Comparison of ENCODE assay signal across 21 cellular contexts in the genomic region with DNA sequence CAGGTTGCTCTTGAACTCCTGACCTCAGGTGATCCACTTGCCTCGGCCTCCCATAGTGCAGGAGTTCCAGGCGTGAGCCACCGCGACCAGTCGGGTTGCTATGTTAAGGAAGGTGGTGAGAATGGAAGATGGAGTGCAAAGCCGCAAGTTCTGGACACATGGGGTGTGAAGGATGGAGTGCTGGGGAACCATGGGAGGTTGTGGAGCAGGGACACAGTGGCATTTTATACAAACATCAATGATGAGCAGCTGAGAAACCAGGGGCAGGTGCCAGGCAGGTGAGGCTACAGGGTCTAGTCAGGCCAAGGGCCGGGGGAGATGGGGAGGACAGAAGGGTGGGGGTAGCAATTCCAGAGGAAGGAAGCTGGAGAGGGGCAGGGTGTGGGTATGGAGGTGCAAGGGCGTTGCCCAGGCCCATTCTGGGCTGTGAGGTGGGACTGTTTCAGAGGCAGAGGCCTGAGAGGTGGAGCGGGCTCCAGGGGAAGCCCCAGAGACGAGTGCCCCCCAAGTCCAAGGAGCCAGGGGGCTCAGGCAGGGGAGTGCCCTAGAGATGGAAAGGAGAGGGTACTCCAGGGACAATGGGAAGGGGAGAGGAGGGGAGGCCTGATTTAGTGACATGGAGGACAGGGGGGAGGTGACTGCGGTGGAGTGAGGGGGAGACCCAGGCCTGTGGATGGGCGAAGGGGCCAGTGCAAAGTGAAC. TPM values are rescaled to one million over a fixed set of nuclear protein-coding genes. Genes with fewer than 3 reads are reported as not detected.
A peak's percentile ranks its signal among the peaks of the same experiment; 100 is the strongest.
DNase-seq lines count a peak whose midpoint lies in the region; FAIRE-seq and TF ChIP-seq lines count a peak whose summit lies in the region.
"Had no signal": no experiment of that assay in that cellular context is flagged by ENCODE, and none has a peak within 500 bp of the region (broad histone marks: within the 10 kb centered on the region; RNA-seq: fewer than 3 reads in every experiment).

No MANE protein-coding gene starts in this region.

- POLR2A ChIA-PET in HEK293 (lab: Yijun Ruan, JAX) (interaction anchor here (1.1 kb wide), 1 partner anchor 10 kb away, joined by 5 read pairs; no protein-coding TSS in a partner anchor), H1 (lab: Charles Lee; ENCODE audit: partially characterized antibody) (interaction anchor here (1.0 to 3.8 kb wide), 7 partner anchors 10 to 212 kb away, joined by 3 to 23 read pairs (median 5); partner anchors contain the start of genes EEF2, MATK and MRPL54)

- H4K20me1 ChIP-seq in H1 (replicated peaks in 1 of 2; ENCODE audit: control insufficient read depth in 1 of 2, insufficient read depth in 2 of 2, low read length in 2 of 2), result peaks cover 0 to 3% of the 10 kb centered on the region in 2 experiments
- no peaks in the 10 kb centered on the region for H4K20me1 ChIP-seq in osteoblast (ENCODE audit: insufficient read depth, low read length)

- TF ChIP-seq POLR2A in H1 (IDR thresholded peaks at IDR 0.05; ENCODE audit: control extremely low read depth in 1 of 2, low read depth in 2 of 2, low read length in 2 of 2), result no peak

- no peaks in the 10 kb centered on the region for H3K27me3 ChIP-seq in WERI-Rb-1 (ENCODE audit: insufficient read depth, low read depth, severe bottlenecking)
- no peaks in the 10 kb centered on the region for H3K27me3 ChIP-seq in H1 (replicated peaks in 1 of 4; ENCODE audit: control insufficient read depth in 3 of 4, extremely low read depth in 1 of 4, insufficient read depth in 3 of 4, low read length in 3 of 4)
- H3K27me3 ChIP-seq in osteoblast (ENCODE audit: insufficient read depth, low read length), result no peaks in the 10 kb centered on the region

- TF ChIP-seq CTCF in HEK293 (tag by site-specific recombination; IDR thresholded peaks at IDR 0.05), result no peak
- TF ChIP-seq CTCF in WERI-Rb-1 (IDR thresholded peaks at IDR 0.05; ENCODE audit: low read depth, low read length), result no peak
- TF ChIP-seq CTCF in H1 (IDR thresholded peaks at IDR 0.05; ENCODE audit: control extremely low read depth in 1 of 3, insufficient read depth in 1 of 3, low read depth in 1 of 3, low read length in 3 of 3), result no peak
- TF ChIP-seq CTCF in osteoblast (IDR thresholded peaks at IDR 0.05; ENCODE audit: extremely low read depth, low read depth, low read length), result no peak
- no peak for TF ChIP-seq CTCF in osteocyte (IDR thresholded peaks at IDR 0.05)

- H2BK15ac ChIP-seq in H1 (ENCODE audit: low read length), result no peak overlapping the region

- no peak overlapping the region for H3K4ac ChIP-seq in H1 (replicated peaks; ENCODE audit: insufficient read length, low read depth, low read length)

- no peak overlapping the region; a peak in 1 of 7 replicates for H3K9ac ChIP-seq in H1 (replicated peaks in 1 of 4; ENCODE audit: extremely low read depth in 1 of 4, low read depth in 3 of 4, low read length in 3 of 4)

- 88% methylated on average over 11 of the region's 12 CpGs; no CpG with 5 or more reads in 1 of the 2 experiments for WGBS in H1 (ENCODE audit: extremely low coverage in 1 of 2, insufficient coverage in 1 of 2, insufficient read length in 1 of 2, insufficient replicate concordance in 2 of 2, low coverage in 1 of 2, low lambda C conversion rate in 2 of 2, missing lambda C conversion rate in 1 of 2), 2 experiments

- no peak overlapping the region for H2BK5ac ChIP-seq in H1 (ENCODE audit: low read depth, low read length)

- TF ChIP-seq RAD21 in H1 (IDR thresholded peaks at IDR 0.05 in 1 of 2, conservative IDR thresholded peaks at IDR 0.05 in 1 of 2; ENCODE audit: low read depth in 2 of 2, low read length in 2 of 2), result no peak

- no peak overlapping the region for H3K23ac ChIP-seq in H1 (ENCODE audit: insufficient read length)

- no peak overlapping the region for H3K4me3 Mint-ChIP-seq in osteocyte (ENCODE audit: unreplicated experiment)
- H3K4me3 Mint-ChIP-seq: CD14-positive monocyte; CD8-positive, alpha-beta T cell; GM23338 had no signal

- H3K18ac ChIP-seq in H1 (ENCODE audit: extremely low read depth, low read length), result no peak overlapping the region

- H3K23me2 ChIP-seq in H1 (ENCODE audit: low read depth, low read length), result peaks cover 6% of the 10 kb centered on the region; the same call in 1 of the 2 replicates

- no peak overlapping the region for H3K4me3 ChIP-seq in HEK293 (ENCODE audit: low read depth, low read length)
- no peak overlapping the region for H3K4me3 ChIP-seq in WERI-Rb-1 (ENCODE audit: low read depth, low read length)
- no peak overlapping the region for H3K4me3 ChIP-seq in H1 (ENCODE audit: extremely low read depth in 1 of 4, insufficient read depth in 2 of 4, low read depth in 3 of 4, low read length in 4 of 4)
- H3K4me3 ChIP-seq in osteoblast (ENCODE audit: insufficient read depth, low read length), result no peak overlapping the region
- H3K4me3 ChIP-seq: A549, GM23338 had no signal

- CTCF ChIA-PET in HEK293 (lab: Yijun Ruan, JAX), result interaction anchor here (1.1 kb wide), 1 partner anchor 214 kb away, joined by 3 read pairs; no protein-coding TSS in a partner anchor
- CTCF ChIA-PET in H1 (lab: Charles Lee; ENCODE audit: partially characterized antibody), result interaction anchor here (1.5 to 1.8 kb wide), 2 partner anchors 10 to 56 kb away, joined by 4 to 10 read pairs; no protein-coding TSS in a partner anchor

- no peaks in the 10 kb centered on the region for H3K4me1 ChIP-seq in HEK293 (ENCODE audit: control insufficient read depth, insufficient read depth, low read length)
- H3K4me1 ChIP-seq in H1 (replicated peaks in 1 of 4; ENCODE audit: control insufficient read depth in 3 of 4, insufficient read depth in 4 of 4, low read length in 3 of 4), result peaks cover 0 to 7% (median 2%) of the 10 kb centered on the region in 4 experiments; a peak in 2 of 7 replicates
- H3K4me1 ChIP-seq in osteoblast (ENCODE audit: insufficient read depth, low read length), result no peaks in the 10 kb centered on the region
- H3K4me1 ChIP-seq: A549 had no signal

- H3K36me3 ChIP-seq in HEK293 (ENCODE audit: control insufficient read depth in 2 of 2, insufficient read depth in 1 of 2, low read length in 2 of 2), result no peaks in the 10 kb centered on the region; a peak in 1 of 3 replicates
- peaks cover 49% of the 10 kb centered on the region for H3K36me3 ChIP-seq in WERI-Rb-1
- H3K36me3 ChIP-seq in H1 (ENCODE audit: control insufficient read depth in 2 of 4, insufficient read depth in 4 of 4, low read length in 3 of 4), result no peaks in the 10 kb centered on the region
- no peaks in the 10 kb centered on the region for H3K36me3 ChIP-seq in osteoblast (ENCODE audit: insufficient read depth, low read length)

- H3K4me1 Mint-ChIP-seq in osteocyte (ENCODE audit: unreplicated experiment), result no peaks in the 10 kb centered on the region
- H3K4me1 Mint-ChIP-seq: CD14-positive monocyte had no signal

- no peak for DNase-seq in WERI-Rb-1
- no peak for DNase-seq in H1 (ENCODE audit: low read depth in 1 of 2, low spot score in 2 of 2)
- DNase-seq in osteoblast (ENCODE audit: insufficient read length, low spot score, missing footprints), result peak; percentile 81
- DNase-seq in osteocyte (ENCODE audit: extremely low spot score, unreplicated experiment), result no peak
- no peak for DNase-seq in activated effector memory CD4-positive, alpha-beta T cell treated with Interleukin-2 at 50 U/mL for 16 hours
- DNase-seq in amniotic stem cell (lab: John Stamatoyannopoulos, UW), result no peak
- DNase-seq: CD8-positive, alpha-beta T cell; COR-L47; DMS153; DMS79 treated with DMSO at 0.1 percent for 48 hours; EL; HCEC 1CT had no signal

- H4K8ac ChIP-seq in H1 (ENCODE audit: extremely low read depth, insufficient read depth, low read length), result peak overlapping the region; percentile 51; the same call in 1 of the 2 replicates

- H2AK5ac ChIP-seq in H1 (ENCODE audit: low read depth, low read length), result no peak overlapping the region

- no peak overlapping the region for H3K14ac ChIP-seq in H1 (ENCODE audit: insufficient read length)

- H3K79me2 ChIP-seq in H1 (ENCODE audit: control insufficient read depth in 1 of 2, insufficient read depth in 2 of 2, low read length in 2 of 2) (no peaks in the 10 kb centered on the region), osteoblast (ENCODE audit: insufficient read depth, low read length) (no peaks in the 10 kb centered on the region)

- no peak overlapping the region for H3K4me2 ChIP-seq in H1 (ENCODE audit: insufficient read depth in 1 of 2, low read depth in 2 of 2, low read length in 2 of 2)
- no peak overlapping the region for H3K4me2 ChIP-seq in osteoblast (ENCODE audit: insufficient read depth, low read length)
- H3K4me2 ChIP-seq: A549, GM23338 had no signal

- FAIRE-seq in H1 (lab: Jason Lieb, UNC), result no peak
- FAIRE-seq: A549, D721Med, G401.6, GM12891 had no signal

- no peak for TF ChIP-seq EP300 in H1 (IDR thresholded peaks at IDR 0.05; ENCODE audit: borderline replicate concordance in 1 of 2, low read depth in 2 of 2, low read length in 2 of 2)

- H4K5ac ChIP-seq in H1 (ENCODE audit: insufficient read length, low read depth, low read length), result no peak overlapping the region

- no peak overlapping the region for H3K27ac Mint-ChIP-seq in osteocyte (ENCODE audit: unreplicated experiment)
- H3K27ac Mint-ChIP-seq: CD8-positive, alpha-beta T cell; GM23338 had no signal

- H4K91ac ChIP-seq in H1 (replicated peaks; ENCODE audit: insufficient read length, low read length), result no peak overlapping the region

- H3K27ac ChIP-seq in HEK293 (ENCODE audit: extremely low read depth, low read depth, low read length) (no peak overlapping the region), WERI-Rb-1 (peak overlapping the region; percentile 94), H1 (ENCODE audit: low read depth, low read length) (no peak overlapping the region), osteoblast (ENCODE audit: low read depth, low read length) (no peak overlapping the region)
- H3K27ac ChIP-seq: A549 had no signal

- H2BK20ac ChIP-seq in H1 (ENCODE audit: low read length), result no peak overlapping the region

- H3K79me1 ChIP-seq in H1 (ENCODE audit: low read depth, low read length), result no peaks in the 10 kb centered on the region

- no peaks in the 10 kb centered on the region for H3K9me3 Mint-ChIP-seq in osteocyte (ENCODE audit: unreplicated experiment)
- H3K9me3 Mint-ChIP-seq: CD8-positive, alpha-beta T cell; GM23338; IgD-negative memory B cell had no signal

- no peak overlapping the region for H2BK120ac ChIP-seq in H1 (replicated peaks; ENCODE audit: low read depth, low read length)

- H3K36me3 Mint-ChIP-seq in osteocyte (ENCODE audit: unreplicated experiment), result peaks cover 2% of the 10 kb centered on the region

- H2BK12ac ChIP-seq in H1 (ENCODE audit: low read depth, low read length), result no peak overlapping the region

- no peaks in the 10 kb centered on the region for H3K9me3 ChIP-seq in HEK293 (ENCODE audit: control insufficient read depth, insufficient read depth, low read depth, low read length)
- H3K9me3 ChIP-seq in WERI-Rb-1 (ENCODE audit: severe bottlenecking), result no peaks in the 10 kb centered on the region
- no peaks in the 10 kb centered on the region for H3K9me3 ChIP-seq in H1 (ENCODE audit: insufficient read depth in 2 of 2, low read depth in 1 of 2, low read length in 1 of 2)
- no peaks in the 10 kb centered on the region for H3K9me3 ChIP-seq in osteoblast (ENCODE audit: low read depth, low read length)
- H3K9me3 ChIP-seq: A549 had no signal

- H2AFZ ChIP-seq in H1 (ENCODE audit: low read length) (no peak overlapping the region), osteoblast (ENCODE audit: low read length) (no peak overlapping the region)
- H2AFZ ChIP-seq: GM23338 had no signal

- H3K56ac ChIP-seq in H1 (replicated peaks; ENCODE audit: insufficient read length, low read depth, low read length), result no peak overlapping the region

- H3K27me3 Mint-ChIP-seq in osteocyte (ENCODE audit: unreplicated experiment), result no peaks in the 10 kb centered on the region
- H3K27me3 Mint-ChIP-seq: IgD-negative memory B cell had no signal

RNA-seq across cellular contexts. Expression of gene RAX2, which starts 1.9 kb away (rescaled TPM):
- total RNA-seq in H1 (2021; fragmentation: NEBNext Ultra II Directional; extraction: Animal tissue kit (Norgen Biotek cat#: 25700)), result not detected in 2 replicates
- polyA plus RNA-seq in H1 (2011; rRNA removed), result 0.08 and 0.19 TPM in 2 replicates
- polyA plus RNA-seq in H1 (2011; cell fraction: cytosol; rRNA removed), result 0.09 TPM
- 0.33 TPM for polyA plus RNA-seq in H1 (2011; cell fraction: nucleus; rRNA removed)
- 0.11 TPM in 1 of 4 replicates, not detected in the others for polyA plus RNA-seq in H1 (2012, experiment 1 of 2)
- not detected for polyA plus RNA-seq in H1 (2012, experiment 2 of 2)
- 0.04 TPM for polyA plus RNA-seq in H1 (2013, experiment 1 of 2)
- polyA plus RNA-seq in H1 (2013, experiment 2 of 2), result 0.06 TPM
- not detected in 2 replicates for polyA minus RNA-seq in H1 (2011; rRNA and poly(A)+ RNA removed)
- not detected for polyA minus RNA-seq in H1 (2011; cell fraction: cytosol; rRNA and poly(A)+ RNA removed)
- polyA minus RNA-seq in H1 (2011; cell fraction: nucleus; rRNA and poly(A)+ RNA removed), result 0.40 TPM
- total RNA-seq in osteoblast, result not detected in 2 replicates
- total RNA-seq in osteocyte, result not detected in 2 replicates
- total RNA-seq: CD8-positive, alpha-beta T cell; GM23338 had no signal
- polyA plus RNA-seq: A549, BJ, CD14-positive monocyte, IgD-negative memory B cell had no signal

RNA-seq across cellular contexts. Expression of gene MRPL54, which starts 11.5 kb away (rescaled TPM):
- total RNA-seq in H1 (2021; fragmentation: NEBNext Ultra II Directional; extraction: Animal tissue kit (Norgen Biotek cat#: 25700)), result 72.8 and 80.3 TPM in 2 replicates
- 63.8 and 83.6 TPM in 2 replicates for polyA plus RNA-seq in H1 (2011; rRNA removed)
- 71.0 TPM for polyA plus RNA-seq in H1 (2011; cell fraction: cytosol; rRNA removed)
- 47.1 TPM for polyA plus RNA-seq in H1 (2011; cell fraction: nucleus; rRNA removed)
- 42.7 to 64.5 TPM (median 57.7 TPM) in 4 replicates for polyA plus RNA-seq in H1 (2012, experiment 1 of 2)
- polyA plus RNA-seq in H1 (2012, experiment 2 of 2), result 118 TPM
- polyA plus RNA-seq in H1 (2013, experiment 1 of 2), result 48.2 TPM
- polyA plus RNA-seq in H1 (2013, experiment 2 of 2), result 51.1 TPM
- polyA minus RNA-seq in H1 (2011; rRNA and poly(A)+ RNA removed), result 6.2 and 7.2 TPM in 2 replicates
- polyA minus RNA-seq in H1 (2011; cell fraction: cytosol; rRNA and poly(A)+ RNA removed), result 19.3 TPM
- 11.1 TPM for polyA minus RNA-seq in H1 (2011; cell fraction: nucleus; rRNA and poly(A)+ RNA removed)
- 41.6 and 44.8 TPM in 2 replicates for total RNA-seq in osteoblast
- total RNA-seq in osteocyte, result 43.8 and 53.2 TPM in 2 replicates

RNA-seq across cellular contexts. Expression of gene MATK, which starts 12.2 kb away (rescaled TPM):
- 21.4 and 21.5 TPM in 2 replicates for total RNA-seq in H1 (2021; fragmentation: NEBNext Ultra II Directional; extraction: Animal tissue kit (Norgen Biotek cat#: 25700))
- polyA plus RNA-seq in H1 (2011; rRNA removed), result 20.5 and 37.8 TPM in 2 replicates
- polyA plus RNA-seq in H1 (2011; cell fraction: cytosol; rRNA removed), result 25.4 TPM
- 41.2 TPM for polyA plus RNA-seq in H1 (2011; cell fraction: nucleus; rRNA removed)
- 10.5 to 20.3 TPM (median 18.1 TPM) in 4 replicates for polyA plus RNA-seq in H1 (2012, experiment 1 of 2)
- polyA plus RNA-seq in H1 (2012, experiment 2 of 2), result 15.0 TPM
- polyA plus RNA-seq in H1 (2013, experiment 1 of 2), result 15.8 TPM
- polyA plus RNA-seq in H1 (2013, experiment 2 of 2), result 15.4 TPM
- polyA minus RNA-seq in H1 (2011; rRNA and poly(A)+ RNA removed), result 8.1 and 9.1 TPM in 2 replicates
- 15.0 TPM for polyA minus RNA-seq in H1 (2011; cell fraction: cytosol; rRNA and poly(A)+ RNA removed)
- 11.9 TPM for polyA minus RNA-seq in H1 (2011; cell fraction: nucleus; rRNA and poly(A)+ RNA removed)
- total RNA-seq in osteoblast, result not detected in 2 replicates
- not detected in 2 replicates for total RNA-seq in osteocyte
- polyA plus RNA-seq: BJ had no signal

RNA-seq across cellular contexts. Expression of gene APBA3, which starts 12.5 kb away (rescaled TPM):
- 21.4 and 23.4 TPM in 2 replicates for total RNA-seq in H1 (2021; fragmentation: NEBNext Ultra II Directional; extraction: Animal tissue kit (Norgen Biotek cat#: 25700))
- 36.9 and 48.4 TPM in 2 replicates for polyA plus RNA-seq in H1 (2011; rRNA removed)
- polyA plus RNA-seq in H1 (2011; cell fraction: cytosol; rRNA removed), result 33.3 TPM
- polyA plus RNA-seq in H1 (2011; cell fraction: nucleus; rRNA removed), result 74.8 TPM
- polyA plus RNA-seq in H1 (2012, experiment 1 of 2), result 17.8 to 23.6 TPM (median 21.2 TPM) in 4 replicates
- 27.9 TPM for polyA plus RNA-seq in H1 (2012, experiment 2 of 2)
- 20.4 TPM for polyA plus RNA-seq in H1 (2013, experiment 1 of 2)
- polyA plus RNA-seq in H1 (2013, experiment 2 of 2), result 17.7 TPM
- polyA minus RNA-seq in H1 (2011; rRNA and poly(A)+ RNA removed), result 12.6 and 14.5 TPM in 2 replicates
- 25.8 TPM for polyA minus RNA-seq in H1 (2011; cell fraction: cytosol; rRNA and poly(A)+ RNA removed)
- polyA minus RNA-seq in H1 (2011; cell fraction: nucleus; rRNA and poly(A)+ RNA removed), result 32.4 TPM
- 22.4 and 24.2 TPM in 2 replicates for total RNA-seq in osteoblast
- total RNA-seq in osteocyte, result 21.6 and 24.7 TPM in 2 replicates

Comparison
In these comparisons a context has a peak if more than half of its experiments do, and no peak if none do; other contexts are left out.
1. RNA of gene MATK, which starts 12.2 kb away (total RNA-seq): 21.4 to 21.5 TPM in H1; not detected in osteoblast and not detected in osteocyte; every median in the first group is over 10 times any median in the second.